In genomic region chr6:42563697-42564495, GRCh38 we compare ENCODE assay signal across 1 cellular context.
A peak's percentile ranks its signal among the peaks of the same experiment; 100 is the strongest.
TF ChIP-seq lines count a peak whose summit lies in the region.

Gene UBR2, plus strand, starts transcription at chr6:42564029. Its CDS starts 291 bp downstream, at chr6:42564320.

TF ChIP-seq in GM23338, 12 proteins besides CTCF, POLR2A, EP300 and RAD21 (continued from another document):
- TF ChIP-seq ZNF462 (CRISPR knock-in tag; IDR thresholded peaks at IDR 0.05) (no peak), CREB1 (CRISPR knock-in tag; IDR thresholded peaks at IDR 0.05; ENCODE audit: low read depth) (peak; percentile 88), POLR2AphosphoS5 (IDR thresholded peaks at IDR 0.05; ENCODE audit: low read depth) (peak; percentile 99), STAT1 (IDR thresholded peaks at IDR 0.05; ENCODE audit: unreplicated experiment) (no peak), EZH2 (IDR thresholded peaks at IDR 0.05; ENCODE audit: low read depth, unreplicated experiment) (no peak)
